ENCODE assay signal across 39 cellular contexts in genomic region chr21:25614441-25614840, GRCh38.
"Had no signal": no experiment of that assay in that cellular context is flagged by ENCODE, and none has a peak within 500 bp of the region (broad histone marks: within the 10 kb centered on the region; RNA-seq: fewer than 3 reads in every experiment).

No MANE protein-coding gene starts in this region.

- H3K27me3 ChIP-seq: adrenal gland, ascending aorta, body of pancreas, brain microvascular endothelial cell, breast epithelium, cardiac muscle cell had no signal

- H3K9me3 ChIP-seq: adrenal gland, ascending aorta, body of pancreas, breast epithelium had no signal

- H3K36me3 ChIP-seq: adrenal gland, ascending aorta, brain microvascular endothelial cell, breast epithelium, cardiac muscle cell had no signal

- DNase-seq: activated effector memory CD4-positive, alpha-beta T cell treated with anti-CD3 and anti-CD28 coated beads, Interleukin-2, amount 50 U/mL, for 16 hours; activated effector memory CD4-positive, alpha-beta T cell treated with Interleukin-2 at 50 U/mL for 16 hours; activated gamma-delta T cell; activated gamma-delta T cell treated with Interleukin-2 at 50 U/mL for 16 hours; activated naive CD4-positive, alpha-beta T cell; activated naive CD4-positive, alpha-beta T cell treated with anti-CD3 and anti-CD28 coated beads for 36 hours; activated naive CD4-positive, alpha-beta T cell treated with anti-CD3 and anti-CD28 coated beads, Interleukin-2, amount 10 ng/mL, durations not matched to agents 7 days and 5 days; activated naive CD4-positive, alpha-beta T cell treated with anti-CD3 and anti-CD28 coated beads, Interleukin-2, amount 50 U/mL, for 16 hours; activated naive CD4-positive, alpha-beta T cell treated with Interleukin-2 at 50 U/mL for 16 hours; activated naive CD8-positive, alpha-beta T cell treated with anti-CD3 and anti-CD28 coated beads for 36 hours; activated naive CD8-positive, alpha-beta T cell treated with anti-CD3 and anti-CD28 coated beads, Interleukin-2, amount 10 ng/mL, durations not matched to agents 7 days and 5 days; activated naive CD8-positive, alpha-beta T cell treated with anti-CD3 and anti-CD28 coated beads, Interleukin-2, amount 50 U/mL, for 24 hours; activated T-cell treated with anti-CD3 and anti-CD28 coated beads for 4 hours; activated T-cell treated with anti-CD3 and anti-CD28 coated beads, Interleukin-2, amount 50 U/mL, for 1 hour; activated T-cell treated with anti-CD3 and anti-CD28 coated beads, Interleukin-2, amount 50 U/mL, for 24 hours; activated T-cell treated with anti-CD3 and anti-CD28 coated beads, Interleukin-2, amount 50 U/mL, for 4 hours; activated T-cell treated with anti-CD3 and anti-CD28 coated beads, Interleukin-2, amount 50 U/mL, for 48 hours; activated T-cell treated with anti-CD3 and anti-CD28 coated beads, Interleukin-2, amount 50 U/mL, for 72 hours; adrenal gland; amniotic stem cell; amygdala; anterior cingulate cortex; aorta; body of pancreas; brain microvascular endothelial cell; caudate nucleus; central memory CD4-positive, alpha-beta T cell; cerebellar nuclear complex had no signal

- H3K4me1 Mint-ChIP-seq: activated naive CD4-positive, alpha-beta T cell treated with anti-CD3 and anti-CD28 coated beads, Interleukin-2, amount 10 ng/mL, durations not matched to agents 7 days and 5 days; activated naive CD4-positive, alpha-beta T cell treated with anti-CD3 and anti-CD28 coated beads, Interleukin-2, amount 50 U/mL, for 24 hours; activated naive CD8-positive, alpha-beta T cell treated with anti-CD3 and anti-CD28 coated beads for 36 hours; activated naive CD8-positive, alpha-beta T cell treated with anti-CD3 and anti-CD28 coated beads, Interleukin-2, amount 10 ng/mL, durations not matched to agents 7 days and 5 days; activated naive CD8-positive, alpha-beta T cell treated with anti-CD3 and anti-CD28 coated beads, Interleukin-2, amount 50 U/mL, for 24 hours; activated T-helper 17 cell treated with anti-CD3 and anti-CD28 coated beads, Interleukin-2, amount 50 U/mL, for 72 hours; central memory CD8-positive, alpha-beta T cell had no signal

- H3K27me3 Mint-ChIP-seq: activated naive CD4-positive, alpha-beta T cell treated with anti-CD3 and anti-CD28 coated beads, Interleukin-2, amount 50 U/mL, for 24 hours; activated naive CD8-positive, alpha-beta T cell; activated naive CD8-positive, alpha-beta T cell treated with anti-CD3 and anti-CD28 coated beads for 36 hours; activated naive CD8-positive, alpha-beta T cell treated with anti-CD3 and anti-CD28 coated beads, Interleukin-2, amount 50 U/mL, for 24 hours; activated T-cell treated with anti-CD3 and anti-CD28 coated beads, Interleukin-2, amount 50 U/mL, for 24 hours; central memory CD8-positive, alpha-beta T cell had no signal

- H3K9me3 Mint-ChIP-seq: activated naive CD4-positive, alpha-beta T cell treated with anti-CD3 and anti-CD28 coated beads for 36 hours; activated naive CD4-positive, alpha-beta T cell treated with anti-CD3 and anti-CD28 coated beads, Interleukin-2, amount 10 ng/mL, durations not matched to agents 7 days and 5 days; activated naive CD4-positive, alpha-beta T cell treated with anti-CD3 and anti-CD28 coated beads, Interleukin-2, amount 50 U/mL, for 24 hours; activated naive CD4-positive, alpha-beta T cell treated with anti-CD3 and anti-CD28 coated beads, Interleukin-2, amount 50 U/mL, for 72 hours; activated naive CD8-positive, alpha-beta T cell treated with anti-CD3 and anti-CD28 coated beads for 36 hours; activated naive CD8-positive, alpha-beta T cell treated with anti-CD3 and anti-CD28 coated beads, Interleukin-2, amount 10 ng/mL, durations not matched to agents 7 days and 5 days; activated naive CD8-positive, alpha-beta T cell treated with anti-CD3 and anti-CD28 coated beads, Interleukin-2, amount 50 U/mL, for 24 hours; activated T-cell treated with anti-CD3 and anti-CD28 coated beads, Interleukin-2, amount 50 U/mL, for 24 hours; activated T-cell treated with anti-CD3 and anti-CD28 coated beads, Interleukin-2, amount 50 U/mL, for 4 hours; activated T-cell treated with anti-CD3 and anti-CD28 coated beads, Interleukin-2, amount 50 U/mL, for 72 hours; activated T-helper 1 cell treated with anti-CD3 and anti-CD28 coated beads, Interleukin-12 subunit alpha, Interleukin-12 subunit beta, Interleukin-2, Interleukin-4 antibody, amounts not matched to agents 30 ng/mL and 10 ng/mL and 1 ng/mL, durations not matched to agents 14 hours and 24 hours and 36 hours; activated T-helper 17 cell treated with anti-CD3 and anti-CD28 coated beads, Interleukin-2, amount 50 U/mL, for 72 hours; activated T-helper 2 cell treated with anti-CD3 and anti-CD28 coated beads, Interferon-gamma antibody, Interleukin-2, Interleukin-4, amounts not matched to agents 10 μg/mL and 5 μg/mL and 100 μg/mL, durations not matched to agents 14 hours and 24 hours and 36 hours; brain; central memory CD8-positive, alpha-beta T cell had no signal

- H3K4me1 ChIP-seq: ascending aorta, body of pancreas, breast epithelium had no signal

- H3K36me3 Mint-ChIP-seq: activated naive CD4-positive, alpha-beta T cell treated with anti-CD3 and anti-CD28 coated beads, Interleukin-2, amount 10 ng/mL, durations not matched to agents 7 days and 5 days; activated naive CD4-positive, alpha-beta T cell treated with anti-CD3 and anti-CD28 coated beads, Interleukin-2, amount 50 U/mL, for 24 hours; activated naive CD4-positive, alpha-beta T cell treated with anti-CD3 and anti-CD28 coated beads, Interleukin-2, amount 50 U/mL, for 72 hours; activated naive CD8-positive, alpha-beta T cell treated with anti-CD3 and anti-CD28 coated beads for 36 hours; activated naive CD8-positive, alpha-beta T cell treated with anti-CD3 and anti-CD28 coated beads, Interleukin-2, amount 10 ng/mL, durations not matched to agents 7 days and 5 days; brain had no signal

- H3K27ac ChIP-seq: adrenal gland, ascending aorta, body of pancreas, brain microvascular endothelial cell, breast epithelium, cardiac muscle cell had no signal

- ATAC-seq: activated naive CD4-positive, alpha-beta T cell treated with anti-CD3 and anti-CD28 coated beads, Interleukin-2, amount 50 U/mL, for 72 hours; activated naive CD8-positive, alpha-beta T cell treated with anti-CD3 and anti-CD28 coated beads, Interleukin-2, amount 50 U/mL, for 24 hours; activated T-cell treated with anti-CD3 and anti-CD28 coated beads, Interleukin-2, amount 50 U/mL, for 4 hours; activated T-cell treated with anti-CD3 and anti-CD28 coated beads, Interleukin-2, amount 50 U/mL, for 72 hours; activated T-helper 17 cell treated with anti-CD3 and anti-CD28 coated beads, Interleukin-2, amount 50 U/mL, for 72 hours; body of pancreas had no signal

- H3K4me3 ChIP-seq: adrenal gland, ascending aorta, body of pancreas, breast epithelium, cardiac muscle cell had no signal

- H3K4me3 Mint-ChIP-seq: activated naive CD4-positive, alpha-beta T cell treated with anti-CD3 and anti-CD28 coated beads for 36 hours; activated naive CD4-positive, alpha-beta T cell treated with anti-CD3 and anti-CD28 coated beads, Interleukin-2, amount 10 ng/mL, durations not matched to agents 7 days and 5 days; activated naive CD4-positive, alpha-beta T cell treated with anti-CD3 and anti-CD28 coated beads, Interleukin-2, amount 50 U/mL, for 24 hours; activated naive CD8-positive, alpha-beta T cell; activated naive CD8-positive, alpha-beta T cell treated with anti-CD3 and anti-CD28 coated beads for 36 hours; activated naive CD8-positive, alpha-beta T cell treated with anti-CD3 and anti-CD28 coated beads, Interleukin-2, amount 10 ng/mL, durations not matched to agents 7 days and 5 days; activated naive CD8-positive, alpha-beta T cell treated with anti-CD3 and anti-CD28 coated beads, Interleukin-2, amount 50 U/mL, for 24 hours; activated T-cell treated with anti-CD3 and anti-CD28 coated beads, Interleukin-2, amount 50 U/mL, for 24 hours; activated T-cell treated with anti-CD3 and anti-CD28 coated beads, Interleukin-2, amount 50 U/mL, for 4 hours; activated T-cell treated with anti-CD3 and anti-CD28 coated beads, Interleukin-2, amount 50 U/mL, for 72 hours; activated T-helper 1 cell treated with anti-CD3 and anti-CD28 coated beads, Interleukin-12 subunit alpha, Interleukin-12 subunit beta, Interleukin-2, Interleukin-4 antibody, amounts not matched to agents 30 ng/mL and 10 ng/mL and 1 ng/mL, durations not matched to agents 14 hours and 24 hours and 36 hours; activated T-helper 17 cell treated with anti-CD3 and anti-CD28 coated beads, Interleukin-2, amount 50 U/mL, for 72 hours; brain; central memory CD8-positive, alpha-beta T cell had no signal

- H3K27ac Mint-ChIP-seq: activated naive CD4-positive, alpha-beta T cell treated with anti-CD3 and anti-CD28 coated beads for 36 hours; activated naive CD4-positive, alpha-beta T cell treated with anti-CD3 and anti-CD28 coated beads, Interleukin-2, amount 10 ng/mL, durations not matched to agents 7 days and 5 days; activated naive CD4-positive, alpha-beta T cell treated with anti-CD3 and anti-CD28 coated beads, Interleukin-2, amount 50 U/mL, for 24 hours; activated naive CD4-positive, alpha-beta T cell treated with anti-CD3 and anti-CD28 coated beads, Interleukin-2, amount 50 U/mL, for 72 hours; activated naive CD8-positive, alpha-beta T cell; activated naive CD8-positive, alpha-beta T cell treated with anti-CD3 and anti-CD28 coated beads for 36 hours; activated naive CD8-positive, alpha-beta T cell treated with anti-CD3 and anti-CD28 coated beads, Interleukin-2, amount 10 ng/mL, durations not matched to agents 7 days and 5 days; activated naive CD8-positive, alpha-beta T cell treated with anti-CD3 and anti-CD28 coated beads, Interleukin-2, amount 50 U/mL, for 24 hours; activated T-cell treated with anti-CD3 and anti-CD28 coated beads, Interleukin-2, amount 50 U/mL, for 24 hours; activated T-cell treated with anti-CD3 and anti-CD28 coated beads, Interleukin-2, amount 50 U/mL, for 72 hours; activated T-helper 1 cell treated with anti-CD3 and anti-CD28 coated beads, Interleukin-12 subunit alpha, Interleukin-12 subunit beta, Interleukin-2, Interleukin-4 antibody, amounts not matched to agents 30 ng/mL and 10 ng/mL and 1 ng/mL, durations not matched to agents 14 hours and 24 hours and 36 hours; activated T-helper 17 cell treated with anti-CD3 and anti-CD28 coated beads, Interleukin-2, amount 50 U/mL, for 72 hours; activated T-helper 2 cell treated with anti-CD3 and anti-CD28 coated beads, Interferon-gamma antibody, Interleukin-2, Interleukin-4, amounts not matched to agents 10 μg/mL and 5 μg/mL and 100 μg/mL, durations not matched to agents 14 hours and 24 hours and 36 hours had no signal
